In genomic region chr18:78777992-78778391, GRCh38 we compare ENCODE assay signal across 20 cellular contexts.
"Had no signal": no experiment of that assay in that cellular context is flagged by ENCODE, and none has a peak within 500 bp of the region (broad histone marks: within the 10 kb centered on the region; RNA-seq: fewer than 3 reads in every experiment).

No MANE protein-coding gene starts in this region.

- DNase-seq: cerebellar nuclear complex; colonic mucosa; dermis blood vessel endothelial cell; esophagus squamous epithelium; foreskin fibroblast; glutamatergic neuron; immature natural killer cell; kidney; left cardiac atrium; left ventricle myocardium superior; mesenchymal stem cell; naive B cell; stimulated activated CD4-positive, alpha-beta T cell treated with anti-CD3 and anti-CD28 coated beads, Interleukin-4, amount 100 ng/mL, for 24 hours; stimulated activated naive B cell treated with anti-CD40 and anti-IgM and Interleukin-4, amounts not matched to agents 10 μg/mL and 1 μg/mL and 100 μg/mL, for 72 hours; stimulated activated naive CD8-positive, alpha-beta T cell treated with anti-CD3 and anti-CD28 coated beads, Interleukin-15, amount 100 ng/mL, for 72 hours; substantia nigra; trophoblast cell had no signal

- H3K27ac ChIP-seq: colonic mucosa, esophagus squamous epithelium, gastroesophageal sphincter had no signal

- H3K9me3 ChIP-seq: colonic mucosa, esophagus squamous epithelium, gastroesophageal sphincter had no signal

- H3K4me1 ChIP-seq: colonic mucosa, esophagus squamous epithelium, gastroesophageal sphincter had no signal

- H3K27me3 ChIP-seq: colonic mucosa, esophagus squamous epithelium had no signal

- H3K4me3 ChIP-seq: colonic mucosa, esophagus squamous epithelium, gastroesophageal sphincter, lung, smooth muscle cell had no signal

- H3K36me3 ChIP-seq: colonic mucosa, esophagus squamous epithelium, gastroesophageal sphincter had no signal
